8 cellular contexts compared by ENCODE assay signal in the genomic region with DNA sequence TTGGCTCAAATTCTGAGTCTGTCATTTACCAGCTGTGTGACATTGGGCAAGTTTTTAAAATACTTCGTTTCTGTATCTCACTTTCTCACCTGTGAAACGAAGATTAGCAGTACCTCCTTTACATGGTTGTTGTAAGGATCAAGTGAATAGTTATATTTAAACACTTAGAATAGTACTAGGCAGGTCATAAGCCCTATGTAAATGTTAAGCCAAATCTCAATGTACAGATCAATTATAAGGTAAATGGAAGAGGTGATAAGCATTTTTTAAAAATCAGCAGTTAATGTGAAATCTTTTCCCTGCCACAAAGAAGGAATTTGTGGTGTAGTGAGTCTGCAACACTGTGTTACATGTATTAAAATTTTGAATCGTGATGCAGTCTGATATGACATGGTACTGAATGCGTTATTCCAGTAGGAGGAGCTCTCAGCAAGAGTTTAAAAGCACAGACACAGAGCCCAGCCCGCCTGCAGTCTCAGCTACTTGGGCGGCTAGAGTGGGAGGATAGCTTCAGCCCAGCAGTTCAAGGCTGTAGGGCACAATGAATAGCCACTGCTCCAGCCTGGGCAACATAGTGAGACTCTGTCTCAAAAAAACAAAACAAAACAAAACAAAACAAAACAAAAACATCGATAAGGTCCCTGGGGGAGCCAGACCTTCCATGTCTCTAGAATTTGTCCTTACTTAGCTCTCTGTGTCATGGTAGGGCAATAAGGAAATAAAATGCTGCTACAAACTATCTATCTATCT. TPM values are rescaled to one million over a fixed set of nuclear protein-coding genes. Genes with fewer than 3 reads are reported as not detected.
DNase-seq lines count a peak whose midpoint lies in the region; ATAC-seq lines count a peak whose summit lies in the region.

No MANE protein-coding gene starts in this region.

- intact Hi-C loops in activated T-helper 2 cell treated with anti-CD3 and anti-CD28 coated beads, Interferon-gamma antibody, Interleukin-2, Interleukin-4, amounts not matched to agents 10 μg/mL and 5 μg/mL and 100 μg/mL, durations not matched to agents 14 hours and 24 hours and 36 hours (cut with micrococcal nuclease): loop anchor here (10.0 kb wide), 1 partner anchor 481 kb away; no protein-coding TSS in a partner anchor

- peak; percentile 80 for DNase-seq in GM03348 (ENCODE audit: low spot score)
- peak; percentile 40 for DNase-seq in KG1 (lab: John Stamatoyannopoulos, UW)
- DNase-seq in OCI-M2 (lab: John Stamatoyannopoulos, UW; ENCODE audit: unreplicated experiment): peak; percentile 52
- peak; percentile 44 for DNase-seq in activated T-helper 2 cell treated with anti-CD3 and anti-CD28 coated beads, Interferon-gamma antibody, Interleukin-2, Interleukin-4, amounts not matched to agents 10 μg/mL and 5 μg/mL and 100 μg/mL, durations not matched to agents 14 hours and 24 hours and 36 hours (ENCODE audit: low spot score)
- DNase-seq in germinal center (ENCODE audit: low spot score): peak; percentile 58
- DNase-seq in pons (ENCODE audit: low spot score): peak; percentile 84
- no peak for DNase-seq in cerebellar nuclear complex (lab: John Stamatoyannopoulos, UW)

- peaks cover 20% of the 10 kb centered on the region for H3K4me1 Mint-ChIP-seq in activated T-helper 2 cell treated with anti-CD3 and anti-CD28 coated beads, Interferon-gamma antibody, Interleukin-2, Interleukin-4, amounts not matched to agents 10 μg/mL and 5 μg/mL and 100 μg/mL, durations not matched to agents 14 hours and 24 hours and 36 hours (ENCODE audit: low read depth)

- H3K4me3 Mint-ChIP-seq in activated T-helper 2 cell treated with anti-CD3 and anti-CD28 coated beads, Interferon-gamma antibody, Interleukin-2, Interleukin-4, amounts not matched to agents 10 μg/mL and 5 μg/mL and 100 μg/mL, durations not matched to agents 14 hours and 24 hours and 36 hours (ENCODE audit: low read depth): no peak overlapping the region

- no peaks in the 10 kb centered on the region for H3K9me3 Mint-ChIP-seq in activated T-helper 2 cell treated with anti-CD3 and anti-CD28 coated beads, Interferon-gamma antibody, Interleukin-2, Interleukin-4, amounts not matched to agents 10 μg/mL and 5 μg/mL and 100 μg/mL, durations not matched to agents 14 hours and 24 hours and 36 hours

- ATAC-seq in GM21786 (IDR thresholded peaks at IDR 0.05; ENCODE audit: unreplicated experiment): peak; percentile 97

- no peaks in the 10 kb centered on the region for H3K27me3 Mint-ChIP-seq in activated T-helper 2 cell treated with anti-CD3 and anti-CD28 coated beads, Interferon-gamma antibody, Interleukin-2, Interleukin-4, amounts not matched to agents 10 μg/mL and 5 μg/mL and 100 μg/mL, durations not matched to agents 14 hours and 24 hours and 36 hours (ENCODE audit: low read depth)

- no peak overlapping the region for H3K27ac Mint-ChIP-seq in activated T-helper 2 cell treated with anti-CD3 and anti-CD28 coated beads, Interferon-gamma antibody, Interleukin-2, Interleukin-4, amounts not matched to agents 10 μg/mL and 5 μg/mL and 100 μg/mL, durations not matched to agents 14 hours and 24 hours and 36 hours

- H3K36me3 Mint-ChIP-seq in activated T-helper 2 cell treated with anti-CD3 and anti-CD28 coated beads, Interferon-gamma antibody, Interleukin-2, Interleukin-4, amounts not matched to agents 10 μg/mL and 5 μg/mL and 100 μg/mL, durations not matched to agents 14 hours and 24 hours and 36 hours (ENCODE audit: low read depth): no peaks in the 10 kb centered on the region

RNA-seq across cellular contexts. Expression of a gene that starts 46.0 kb away (rescaled TPM):
- 28.7 and 30.3 TPM in 2 replicates for total RNA-seq in activated T-helper 2 cell treated with anti-CD3 and anti-CD28 coated beads, Interferon-gamma antibody, Interleukin-2, Interleukin-4, amounts not matched to agents 10 μg/mL and 5 μg/mL and 100 μg/mL, durations not matched to agents 14 hours and 24 hours and 36 hours

RNA-seq across cellular contexts. Expression of a gene that starts 46.0 kb away (rescaled TPM):
- 5.4 and 6.6 TPM in 2 replicates for total RNA-seq in activated T-helper 2 cell treated with anti-CD3 and anti-CD28 coated beads, Interferon-gamma antibody, Interleukin-2, Interleukin-4, amounts not matched to agents 10 μg/mL and 5 μg/mL and 100 μg/mL, durations not matched to agents 14 hours and 24 hours and 36 hours

Comparison
In these comparisons a context has a peak if more than half of its experiments do, and no peak if none do; other contexts are left out.
1. DNase-seq: peak in GM03348 (single experiment), KG1 (single experiment), OCI-M2 (single experiment), activated T-helper 2 cell treated with anti-CD3 and anti-CD28 coated beads, Interferon-gamma antibody, Interleukin-2, Interleukin-4, amounts not matched to agents 10 μg/mL and 5 μg/mL and 100 μg/mL, durations not matched to agents 14 hours and 24 hours and 36 hours (single experiment), germinal center (single experiment) and pons (single experiment); none in cerebellar nuclear complex (0 of 2).